Comparison of ENCODE assay signal across 1 cellular context in genomic region chr15:26716069-26716468, GRCh38.
TF ChIP-seq lines count a peak whose summit lies in the region.

No MANE protein-coding gene starts in this region.

TF ChIP-seq in H1, 55 proteins besides CTCF, POLR2A, EP300 and RAD21:
- TF ChIP-seq SRF (IDR thresholded peaks at IDR 0.05; ENCODE audit: low read depth, low read length) (no peak), YY1 (IDR thresholded peaks at IDR 0.05; ENCODE audit: low read depth, low read length) (no peak)
